1 cellular context compared by ENCODE assay signal in genomic region chr12:93591137-93591868, GRCh38.
TF ChIP-seq lines count a peak whose summit lies in the region.

No MANE protein-coding gene starts in this region.

TF ChIP-seq in H1, 55 proteins besides CTCF, POLR2A, EP300 and RAD21 (continued from another document):
- TF ChIP-seq SP4 (IDR thresholded peaks at IDR 0.05; ENCODE audit: low read length) (no peak), SRF (IDR thresholded peaks at IDR 0.05; ENCODE audit: low read depth, low read length) (no peak), JUN (IDR thresholded peaks at IDR 0.05; ENCODE audit: low read depth, low read length) (no peak), TAF1 (IDR thresholded peaks at IDR 0.05; ENCODE audit: low read depth, low read length) (peak; percentile 44; the same call in 1 of the 2 replicates), KDM5A (IDR thresholded peaks at IDR 0.05; ENCODE audit: low read length) (no peak), GABPA (IDR thresholded peaks at IDR 0.05; ENCODE audit: borderline replicate concordance, insufficient read depth, low read length) (no peak), RBBP5 (IDR thresholded peaks at IDR 0.05; ENCODE audit: borderline replicate concordance, low read depth, low read length) (0 out of 2 replicates have a peak, but pooled peaks have one; percentile 56), CHD7 (IDR thresholded peaks at IDR 0.05; ENCODE audit: insufficient replicate concordance, low read length) (no peak), TCF12 (IDR thresholded peaks at IDR 0.05; ENCODE audit: low read depth, low read length) (no peak), JUND (IDR thresholded peaks at IDR 0.05; ENCODE audit: low read length) (no peak)
